In genomic region chr17:909642-910323, GRCh38 we compare ENCODE assay signal across 15 cellular contexts.
A peak's percentile ranks its signal among the peaks of the same experiment; 100 is the strongest.
DNase-seq lines count a peak whose midpoint lies in the region; ATAC-seq, FAIRE-seq and TF ChIP-seq lines count a peak whose summit lies in the region.
"Had no signal": no experiment of that assay in that cellular context is flagged by ENCODE, and none has a peak within 500 bp of the region (broad histone marks: within the 10 kb centered on the region; RNA-seq: fewer than 3 reads in every experiment).

No MANE protein-coding gene starts in this region.

- no peaks in the 10 kb centered on the region for H3K9me3 ChIP-seq in cardiac muscle cell (ENCODE audit: low read depth)
- H3K9me3 ChIP-seq in right atrium auricular region: no peaks in the 10 kb centered on the region
- no peaks in the 10 kb centered on the region for H3K9me3 ChIP-seq in astrocyte (ENCODE audit: insufficient read depth, low read depth, low read length)
- H3K9me3 ChIP-seq in HepG2 (ENCODE audit: low read length): no peaks in the 10 kb centered on the region
- no peaks in the 10 kb centered on the region for H3K9me3 ChIP-seq in upper lobe of right lung
- H3K9me3 ChIP-seq: tibial artery had no signal

- peaks cover 59% of the 10 kb centered on the region for H3K79me2 ChIP-seq in astrocyte (ENCODE audit: insufficient read depth, low read length)
- H3K79me2 ChIP-seq in HepG2 (ENCODE audit: insufficient read depth, low read length): peaks cover 3% of the 10 kb centered on the region

- peaks cover 37% of the 10 kb centered on the region for H3K4me1 Mint-ChIP-seq in astrocyte (ENCODE audit: low read depth, unreplicated experiment)

- no peak overlapping the region for H3K4me3 Mint-ChIP-seq in astrocyte (ENCODE audit: unreplicated experiment)
- H3K4me3 Mint-ChIP-seq: activated T-cell treated with anti-CD3 and anti-CD28 coated beads, Interleukin-2, amount 50 U/mL, for 72 hours; IgD-negative memory B cell had no signal

- TF ChIP-seq POLR2A in HepG2 (IDR thresholded peaks at IDR 0.05; ENCODE audit: insufficient read depth in 1 of 2, low read depth in 2 of 2, low read length in 2 of 2): no peak

- no peak overlapping the region for H3K4me3 ChIP-seq in cardiac muscle cell
- no peak overlapping the region for H3K4me3 ChIP-seq in right atrium auricular region
- H3K4me3 ChIP-seq in astrocyte (ENCODE audit: insufficient read depth, low read depth, low read length): no peak overlapping the region
- no peak overlapping the region for H3K4me3 ChIP-seq in HepG2 (replicated peaks in 1 of 3; ENCODE audit: insufficient read depth in 1 of 3, low read depth in 2 of 3, low read length in 3 of 3)
- no peak overlapping the region for H3K4me3 ChIP-seq in upper lobe of right lung
- H3K4me3 ChIP-seq: tibial artery had no signal

- no peak for TF ChIP-seq EP300 in HepG2 (IDR thresholded peaks at IDR 0.05; ENCODE audit: low read depth in 2 of 2, low read length in 2 of 2)
- TF ChIP-seq EP300 in HepG2 (CRISPR knock-in tag; IDR thresholded peaks at IDR 0.05; ENCODE audit: borderline replicate concordance): no peak

- peaks cover 22% of the 10 kb centered on the region for H3K4me1 ChIP-seq in cardiac muscle cell (ENCODE audit: low read depth)
- H3K4me1 ChIP-seq in right atrium auricular region: no peaks in the 10 kb centered on the region
- peaks cover 16% of the 10 kb centered on the region for H3K4me1 ChIP-seq in astrocyte (ENCODE audit: insufficient read depth, low read length)
- H3K4me1 ChIP-seq in HepG2 (ENCODE audit: insufficient read depth, low read length): peaks cover 45% of the 10 kb centered on the region
- peaks cover 7% of the 10 kb centered on the region for H3K4me1 ChIP-seq in upper lobe of right lung

- peak; percentile 69 for FAIRE-seq in astrocyte (lab: Jason Lieb, UNC)
- no peak for FAIRE-seq in HepG2 (lab: Jason Lieb, UNC)
- FAIRE-seq: GM12892 had no signal

- no peak overlapping the region for H3K27ac Mint-ChIP-seq in astrocyte (ENCODE audit: unreplicated experiment)
- H3K27ac Mint-ChIP-seq: activated T-cell treated with anti-CD3 and anti-CD28 coated beads, Interleukin-2, amount 50 U/mL, for 72 hours; IgD-negative memory B cell had no signal

- WGBS in HepG2 (ENCODE audit: low lambda C conversion rate): 72% methylated on average over 24 of the region's 24 CpGs

- CTCF ChIA-PET in HepG2 (lab: Yijun Ruan, JAX; ENCODE audit: low intra/inter-chr PET ratio, low total read pairs): no interaction called here

- no peaks in the 10 kb centered on the region for H3K36me3 ChIP-seq in cardiac muscle cell
- no peaks in the 10 kb centered on the region for H3K36me3 ChIP-seq in right atrium auricular region
- peaks cover 3% of the 10 kb centered on the region for H3K36me3 ChIP-seq in astrocyte (ENCODE audit: insufficient read depth, low read length)
- H3K36me3 ChIP-seq in HepG2 (replicated peaks in 1 of 2; ENCODE audit: control insufficient read depth in 1 of 2, insufficient read depth in 2 of 2, low read length in 2 of 2): no peaks in the 10 kb centered on the region
- H3K36me3 ChIP-seq in upper lobe of right lung: no peaks in the 10 kb centered on the region
- H3K36me3 ChIP-seq: tibial artery had no signal

- H3K4me2 ChIP-seq in astrocyte (ENCODE audit: low read length) (no peak overlapping the region), HepG2 (ENCODE audit: low read depth, low read length) (0 out of 2 replicates have a peak overlapping the region, but pooled peaks have one; percentile 56)

- intact Hi-C loops in HepG2 (cut with micrococcal nuclease; ENCODE audit: unreplicated experiment) (no loop called here), upper lobe of right lung (cut with DNase I) (no loop called here)

- H3K27ac ChIP-seq in cardiac muscle cell: peak overlapping the region; percentile 26
- no peak overlapping the region for H3K27ac ChIP-seq in right atrium auricular region
- peak overlapping the region; percentile 39 for H3K27ac ChIP-seq in astrocyte (ENCODE audit: low read depth, low read length)
- no peak overlapping the region for H3K27ac ChIP-seq in HepG2 (ENCODE audit: extremely low read length, insufficient read depth, low read length)
- H3K27ac ChIP-seq in upper lobe of right lung: peak overlapping the region; percentile 30

- no peak for TF ChIP-seq CTCF in cardiac muscle cell (IDR thresholded peaks at IDR 0.05; ENCODE audit: low read depth, low read length)
- no peak for TF ChIP-seq CTCF in right atrium auricular region (IDR thresholded peaks at IDR 0.05)
- TF ChIP-seq CTCF in astrocyte (IDR thresholded peaks at IDR 0.05; ENCODE audit: insufficient read depth, low read depth, low read length): no peak
- TF ChIP-seq CTCF in HepG2 (CRISPR knock-in tag; IDR thresholded peaks at IDR 0.05): no peak
- no peak for TF ChIP-seq CTCF in upper lobe of right lung (IDR thresholded peaks at IDR 0.05)

- ATAC-seq in HepG2 (no peak), upper lobe of right lung (no peak), HG02610 (IDR thresholded peaks at IDR 0.05; ENCODE audit: unreplicated experiment) (no peak), GM21447 (IDR thresholded peaks at IDR 0.05; ENCODE audit: unreplicated experiment) (no peak)
- ATAC-seq: activated T-cell treated with anti-CD3 and anti-CD28 coated beads, Interleukin-2, amount 50 U/mL, for 72 hours had no signal

- H2AFZ ChIP-seq in astrocyte (ENCODE audit: low read depth, low read length) (no peak overlapping the region), HepG2 (ENCODE audit: low read length) (no peak overlapping the region)

- in situ Hi-C loops in HepG2 (cut with HindIII; ENCODE audit: extremely low pct_ligation_motif_present, low pct_unique_long_range_greater_than_20kb): no loop called here

- peaks cover 19% of the 10 kb centered on the region for H3K36me3 Mint-ChIP-seq in astrocyte (ENCODE audit: low read depth, unreplicated experiment)

- no TSS peak for BruUV-seq in HepG2 (replicated peaks; lab: Mats Ljungman, UMichigan)

- POLR2A ChIA-PET in HepG2 (lab: Yijun Ruan, JAX): interaction anchor here (1.1 kb wide), 1 partner anchor 71 kb away, joined by 3 read pairs; no protein-coding TSS in a partner anchor

- no peak for TF ChIP-seq RAD21 in HepG2 (CRISPR knock-in tag; IDR thresholded peaks at IDR 0.05)

- H4K20me1 ChIP-seq in astrocyte (ENCODE audit: insufficient read depth, low read length) (peaks cover 10% of the 10 kb centered on the region), HepG2 (ENCODE audit: insufficient read depth, low read length) (no peaks in the 10 kb centered on the region)

- no peaks in the 10 kb centered on the region for H3K27me3 Mint-ChIP-seq in astrocyte (ENCODE audit: low read depth, unreplicated experiment)
- H3K27me3 Mint-ChIP-seq: brain had no signal

- no peaks in the 10 kb centered on the region for H3K27me3 ChIP-seq in cardiac muscle cell
- H3K27me3 ChIP-seq in right atrium auricular region: no peaks in the 10 kb centered on the region
- H3K27me3 ChIP-seq in astrocyte (ENCODE audit: insufficient read depth, low read length): no peaks in the 10 kb centered on the region
- H3K27me3 ChIP-seq in HepG2 (ENCODE audit: control insufficient read depth in 1 of 2, insufficient read depth in 2 of 2, low read length in 2 of 2): no peaks in the 10 kb centered on the region
- no peaks in the 10 kb centered on the region for H3K27me3 ChIP-seq in upper lobe of right lung
- H3K27me3 ChIP-seq: tibial artery had no signal

- DNase-seq in cardiac muscle cell (ENCODE audit: low read depth in 1 of 2, low spot score in 1 of 2) (peak in 1 of 2 donors; percentile 62), right atrium auricular region (ENCODE audit: low spot score) (no peak), astrocyte (ENCODE audit: low read depth) (no peak), HepG2 (ENCODE audit: low spot score) (no peak), upper lobe of right lung (no peak), LoVo (ENCODE audit: low spot score) (no peak)
- DNase-seq: activated T-cell treated with anti-CD3 and anti-CD28 coated beads, Interleukin-2, amount 50 U/mL, for 72 hours; NCI-H187 treated with DMSO at 0.1 percent for 48 hours; NCI-H774; tibial artery had no signal

- H3K9ac ChIP-seq in astrocyte (ENCODE audit: low read length) (peak overlapping the region; percentile 33), HepG2 (ENCODE audit: insufficient read depth, low read depth, low read length) (no peak overlapping the region)

- H3K9me3 Mint-ChIP-seq in astrocyte (ENCODE audit: unreplicated experiment): no peaks in the 10 kb centered on the region
- H3K9me3 Mint-ChIP-seq: activated T-cell treated with anti-CD3 and anti-CD28 coated beads, Interleukin-2, amount 50 U/mL, for 72 hours; IgD-negative memory B cell had no signal

TF ChIP-seq in HepG2, 621 proteins besides CTCF, POLR2A, EP300 and RAD21:
- TF ChIP-seq GABPA (IDR thresholded peaks at IDR 0.05; ENCODE audit: low read depth, low read length): no peak
- 0 out of 2 replicates have a peak, but pooled peaks have one; percentile 23 for TF ChIP-seq GABPA (CRISPR knock-in tag; IDR thresholded peaks at IDR 0.05; ENCODE audit: low read depth)
- no peak for TF ChIP-seq ZNF780A (CRISPR knock-in tag; IDR thresholded peaks at IDR 0.05)

Comparison
In these comparisons a context has a peak if more than half of its experiments do, and no peak if none do; other contexts are left out.
1. H3K27ac ChIP-seq: peak in cardiac muscle cell (single experiment), astrocyte (single experiment) and upper lobe of right lung (single experiment); none in right atrium auricular region (0 of 2) and HepG2 (single experiment).